Comparison of ENCODE assay signal across 8 cellular contexts in the genomic region with DNA sequence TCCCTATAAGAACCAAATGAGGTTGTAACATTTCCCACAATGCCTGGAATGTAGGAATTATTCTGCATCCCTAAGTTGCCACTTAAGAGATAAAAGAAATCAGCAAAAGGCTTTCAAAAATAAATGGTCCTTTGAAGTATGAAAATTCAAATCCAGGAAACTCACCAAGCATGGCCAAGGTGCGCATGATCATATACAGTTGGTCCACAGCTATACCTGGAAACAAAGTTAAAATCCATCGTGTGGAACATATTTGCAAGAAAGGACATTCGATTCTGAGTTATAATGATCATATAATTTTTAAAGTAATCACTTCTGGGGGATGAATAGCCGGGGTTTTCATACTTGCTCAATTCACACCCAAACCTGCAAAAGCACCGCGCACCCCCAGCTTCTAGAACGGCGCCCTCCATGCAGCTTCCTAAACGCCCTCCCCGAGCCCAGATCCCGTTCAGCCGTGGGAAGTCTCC. TPM values are rescaled to one million over a fixed set of nuclear protein-coding genes. Genes with fewer than 3 reads are reported as not detected.
DNase-seq lines count a peak whose midpoint lies in the region; ATAC-seq, FAIRE-seq and TF ChIP-seq lines count a peak whose summit lies in the region.

No MANE protein-coding gene starts in this region.

- DNase-seq in epithelial cell of prostate (ENCODE audit: low read depth, low spot score), result no peak
- DNase-seq in pancreas, result no peak
- DNase-seq in A172 (ENCODE audit: low spot score), result no peak
- DNase-seq in NCI-H2171 (lab: John Stamatoyannopoulos, UW), result no peak
- DNase-seq in SHP77 (lab: John Stamatoyannopoulos, UW), result no peak

- H3K9me3 ChIP-seq in ES-I3 (ENCODE audit: control insufficient read depth, insufficient read depth, low read length) (no peaks in the 10 kb centered on the region), pancreas (no peaks in the 10 kb centered on the region)

- no peak for ATAC-seq in pancreas
- ATAC-seq in HG02884 (IDR thresholded peaks at IDR 0.05; ENCODE audit: unreplicated experiment), result no peak

- H3K9ac ChIP-seq in ES-I3 (ENCODE audit: low read depth, low read length), result peak overlapping the region; percentile 64

- no peaks in the 10 kb centered on the region for H3K27me3 ChIP-seq in pancreas

- intact Hi-C loops in pancreas (cut with DNase I), result no loop called here

- H3K4me1 ChIP-seq in ES-I3 (ENCODE audit: insufficient read depth, low read length), result peaks cover 7% of the 10 kb centered on the region; the same call in 1 of the 2 replicates
- peaks cover 0 to 6% (median 0%) of the 10 kb centered on the region in 3 donors for H3K4me1 ChIP-seq in pancreas

- H3K36me3 ChIP-seq in ES-I3 (ENCODE audit: insufficient read depth, low read length) (peaks cover 1% of the 10 kb centered on the region; the same call in 1 of the 2 replicates), pancreas (no peaks in the 10 kb centered on the region)

- FAIRE-seq in pancreas (lab: Jason Lieb, UNC), result no peak

- no peak for TF ChIP-seq CTCF in pancreas (IDR thresholded peaks at IDR 0.05)

- WGBS in pancreas, 2 donors, result 3 to 4% methylated on average over 12 of the region's 12 CpGs

- peak overlapping the region; percentile 46 to 88 (median 76) for H3K4me3 ChIP-seq in pancreas

- peak overlapping the region; percentile 95 for H3K27ac ChIP-seq in epithelial cell of prostate
- peak overlapping the region in 3 of 4 donors; percentile 54 to 76 (median 67) for H3K27ac ChIP-seq in pancreas

TF ChIP-seq in PFSK-1, 5 proteins besides CTCF, POLR2A, EP300 and RAD21:
- TF ChIP-seq TAF1 (IDR thresholded peaks at IDR 0.05; ENCODE audit: borderline replicate concordance, insufficient read depth, low read length), result no peak
- 0 out of 2 replicates have a peak, but pooled peaks have one; percentile 5 for TF ChIP-seq SIN3A (IDR thresholded peaks at IDR 0.05; ENCODE audit: borderline replicate concordance, insufficient read depth, low read length)
TF ChIP-seq in PFSK-1: peak in this region for 1.

RNA-seq across cellular contexts. Expression of a gene that starts 0.5 kb away (rescaled TPM):
- polyA plus RNA-seq in PFSK-1 (2012; ENCODE audit: insufficient read length, low read depth), result 40.4 TPM
- 10 to 100 TPM; 18.2 to 38.8 (median 22.6) TPM for total RNA-seq in pancreas
- 10 to 100 TPM; 92.3 to 98.7 TPM for polyA plus RNA-seq in pancreas
- 71.8 and 73.1 TPM in 2 replicates for total RNA-seq in A172 (2014; rRNA removed; shearing (Covaris generic))

RNA-seq across cellular contexts. Expression of a gene that starts 8.1 kb away (rescaled TPM):
- polyA plus RNA-seq in PFSK-1 (2012; ENCODE audit: insufficient read length, low read depth), result 20.9 TPM
- total RNA-seq in pancreas, result 1 to 10 TPM; 4.0 to 7.7 (median 6.0) TPM
- 1 to 10 TPM; 4.6 to 5.3 TPM for polyA plus RNA-seq in pancreas
- 14.4 and 20.6 TPM in 2 replicates for total RNA-seq in A172 (2014; rRNA removed; shearing (Covaris generic))
